In the genomic region with DNA sequence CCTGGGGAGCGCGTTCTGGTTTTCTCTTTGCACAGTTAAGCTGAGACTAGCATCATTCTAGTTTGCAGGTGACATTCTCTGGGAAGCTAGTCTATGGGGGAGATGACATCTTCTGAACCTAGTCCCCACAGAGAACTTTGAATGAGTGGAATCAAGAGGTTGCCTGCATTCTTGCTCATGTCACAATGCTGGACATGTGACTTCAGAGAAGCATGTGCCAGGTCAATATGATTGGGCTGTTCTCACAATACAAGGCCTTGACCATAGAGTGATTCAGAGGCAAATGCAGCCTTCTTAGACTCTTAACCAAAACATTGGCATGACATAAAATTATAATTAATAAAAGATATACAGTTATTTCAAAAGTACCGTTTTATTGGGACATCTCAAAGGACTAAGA, we compare ENCODE assay signal across 22 cellular contexts.
"Had no signal": no experiment of that assay in that cellular context is flagged by ENCODE, and none has a peak within 500 bp of the region (broad histone marks: within the 10 kb centered on the region; RNA-seq: fewer than 3 reads in every experiment).

No MANE protein-coding gene starts in this region.

- H3K4me1 ChIP-seq: adrenal gland, left lung, right atrium auricular region had no signal

- FAIRE-seq: astrocyte had no signal

- H3K27me3 ChIP-seq: adrenal gland, colonic mucosa, dorsolateral prefrontal cortex, esophagus squamous epithelium, foreskin keratinocyte, left lung, neural progenitor cell, right atrium auricular region had no signal

- H3K9ac ChIP-seq: neural progenitor cell had no signal

- H3K4me3 ChIP-seq: adrenal gland, colonic mucosa, dorsolateral prefrontal cortex, esophagus squamous epithelium, left lung, neural progenitor cell, right atrium auricular region had no signal

- H2AFZ ChIP-seq: neural progenitor cell had no signal

- H3K9me3 ChIP-seq: adrenal gland, colonic mucosa, esophagus squamous epithelium, left lung, right atrium auricular region had no signal

- H3K4me2 ChIP-seq: neural progenitor cell had no signal

- H3K27ac ChIP-seq: adrenal gland, dorsolateral prefrontal cortex, left lung, neural progenitor cell, right atrium auricular region had no signal

- ATAC-seq: activated CD8-positive, alpha-beta T cell treated with anti-CD3 and anti-CD28 coated beads, Interleukin-2, amount 10 ng/mL, durations not matched to agents 7 days and 5 days; activated T-helper 17 cell treated with anti-CD3 and anti-CD28 coated beads, Interleukin-2, amount 50 U/mL, for 72 hours; foreskin keratinocyte; naive thymus-derived CD8-positive, alpha-beta T cell; stimulated activated naive CD8-positive, alpha-beta T cell treated with anti-CD3 and anti-CD28 coated beads, Interleukin-15, Interleukin-2, amounts not matched to agents 100 U/mL and 50 U/mL, for 24 hours had no signal

- DNase-seq: activated CD4-positive, alpha-beta T cell treated with anti-CD3 and anti-CD28 coated beads for 1 hour; activated CD4-positive, alpha-beta T cell treated with anti-CD3 and anti-CD28 coated beads, Interleukin-2, amount 50 U/mL, for 1 hour; activated CD8-positive, alpha-beta T cell treated with anti-CD3 and anti-CD28 coated beads, Interleukin-2, amount 10 ng/mL, durations not matched to agents 7 days and 5 days; activated naive CD4-positive, alpha-beta T cell; activated T-cell treated with anti-CD3 and anti-CD28 coated beads, Interleukin-2, amount 50 U/mL, for 1 hour; colonic mucosa; dorsolateral prefrontal cortex; esophagus squamous epithelium; foreskin keratinocyte; immature natural killer cell; kidney glomerular epithelial cell; left lung; naive thymus-derived CD8-positive, alpha-beta T cell; stimulated activated CD4-positive, alpha-beta T cell treated with anti-CD3 and anti-CD28 coated beads, Interleukin-12 subunit alpha, Interleukin-12 subunit beta, amount 100 ng/mL, for 4 hours; stimulated activated CD4-positive, alpha-beta T cell treated with anti-CD3 and anti-CD28 coated beads, Interleukin-4, amount 100 ng/mL, for 4 hours; stimulated activated naive CD8-positive, alpha-beta T cell treated with anti-CD3 and anti-CD28 coated beads, Interleukin-15, Interleukin-2, amounts not matched to agents 100 U/mL and 50 U/mL, for 24 hours; T-helper 9 cell had no signal

- H3K36me3 ChIP-seq: adrenal gland, colonic mucosa, esophagus squamous epithelium, left lung, neural progenitor cell, right atrium auricular region had no signal
